Comparison of ENCODE assay signal across 20 cellular contexts in genomic region chr17:44001461-44001920, GRCh38. TPM values are rescaled to one million over a fixed set of nuclear protein-coding genes. Genes with fewer than 3 reads are reported as not detected.
DNase-seq lines count a peak whose midpoint lies in the region; ATAC-seq and TF ChIP-seq lines count a peak whose summit lies in the region.
"Had no signal": no experiment of that assay in that cellular context is flagged by ENCODE, and none has a peak within 500 bp of the region (broad histone marks: within the 10 kb centered on the region; RNA-seq: fewer than 3 reads in every experiment).

No MANE protein-coding gene starts in this region.

- H3K14ac ChIP-seq in IMR-90 (replicated peaks; ENCODE audit: low read depth, low read length), result no peak overlapping the region

- H2BK120ac ChIP-seq in IMR-90 (ENCODE audit: low read depth, low read length), result peak overlapping the region; percentile 85; the same call in 1 of the 2 replicates

- H3K4ac ChIP-seq in IMR-90 (ENCODE audit: low read depth, low read length), result peak overlapping the region; percentile 90

- no peak for TF ChIP-seq RAD21 in IMR-90 (IDR thresholded peaks at IDR 0.05; ENCODE audit: low read length)

- peak overlapping the region; percentile 65 for H3K27ac Mint-ChIP-seq in activated CD4-positive, alpha-beta T cell treated with anti-CD3 and anti-CD28 coated beads for 36 hours
- H3K27ac Mint-ChIP-seq in type B pancreatic cell, result no peak overlapping the region
- H3K27ac Mint-ChIP-seq: GM23338 had no signal

- H3K79me1 ChIP-seq in IMR-90 (ENCODE audit: low read depth in 1 of 2, low read length in 2 of 2), result no peaks in the 10 kb centered on the region

- H3K27me3 Mint-ChIP-seq in activated CD4-positive, alpha-beta T cell treated with anti-CD3 and anti-CD28 coated beads for 36 hours, result peaks cover 21% of the 10 kb centered on the region
- H3K27me3 Mint-ChIP-seq in type B pancreatic cell, result peaks cover 60% of the 10 kb centered on the region

- H2AFZ ChIP-seq in IMR-90 (replicated peaks; ENCODE audit: low read length, poor library complexity), result peak overlapping the region; percentile 21
- H2AFZ ChIP-seq: GM23338, PC-9 had no signal

- POLR2A ChIA-PET in activated CD4-positive, alpha-beta T cell treated with anti-CD3 and anti-CD28 coated beads for 36 hours (lab: Charles Lee), result no interaction called here
- POLR2A ChIA-PET in IMR-90 (lab: Charles Lee; ENCODE audit: unreplicated experiment) (no interaction called here), GM10248 (lab: Yijun Ruan, JAX) (no interaction called here)

- no peak for ATAC-seq in activated CD4-positive, alpha-beta T cell treated with anti-CD3 and anti-CD28 coated beads for 36 hours
- ATAC-seq in IMR-90 (ENCODE audit: low read depth) (no peak), left lobe of liver (peak; percentile 68), SK-N-SH treated with all-trans-retinoic acid at 6 μM for 48 hours (no peak), GM21526 (IDR thresholded peaks at IDR 0.05; ENCODE audit: low FRiP score, unreplicated experiment) (no peak)
- ATAC-seq: GM23338 had no signal

- H4K91ac ChIP-seq in IMR-90 (ENCODE audit: insufficient read depth, low read depth, low read length), result no peak overlapping the region; the same call in 1 of the 2 replicates

- H3K4me2 ChIP-seq in IMR-90 (ENCODE audit: low read depth, low read length), result no peak overlapping the region
- H3K4me2 ChIP-seq: GM23338, KMS-11, PC-9 had no signal

- no peak overlapping the region; the same call in 1 of the 2 replicates for H2BK20ac ChIP-seq in IMR-90 (ENCODE audit: low read depth, low read length)

- peak overlapping the region; percentile 21 to 86; a peak in 3 of 4 replicates for H4K8ac ChIP-seq in IMR-90 (ENCODE audit: low read depth in 2 of 2, low read length in 2 of 2)

- in situ Hi-C loops in IMR-90 (cut with MboI; ENCODE audit: low sequenced_read_pairs), result loop anchor here (5.0 kb wide), 1 partner anchor 59 kb away; the partner anchor contains the start of gene PPY

- intact Hi-C loops in activated CD4-positive, alpha-beta T cell treated with anti-CD3 and anti-CD28 coated beads for 36 hours (cut with DNase I, micrococcal nuclease), result no loop called here
- intact Hi-C loops in IMR-90 (cut with micrococcal nuclease), result no loop called here

- H3K9ac ChIP-seq in IMR-90 (ENCODE audit: low read depth, low read length), result no peak overlapping the region
- H3K9ac ChIP-seq: KMS-11 had no signal

- H3K36me3 ChIP-seq in IMR-90 (ENCODE audit: control insufficient read depth, insufficient read depth, low read length), result no peaks in the 10 kb centered on the region
- H3K36me3 ChIP-seq: MG63 had no signal

- H3K27me3 ChIP-seq in IMR-90 (ENCODE audit: control insufficient read depth, insufficient read depth, low read length), result peaks cover 3% of the 10 kb centered on the region; the same call in 1 of the 2 replicates
- H3K27me3 ChIP-seq: MG63 had no signal

- no peaks in the 10 kb centered on the region for H3K9me3 Mint-ChIP-seq in activated CD4-positive, alpha-beta T cell treated with anti-CD3 and anti-CD28 coated beads for 36 hours (ENCODE audit: low read depth)
- H3K9me3 Mint-ChIP-seq in type B pancreatic cell, result no peaks in the 10 kb centered on the region
- H3K9me3 Mint-ChIP-seq: GM23338 had no signal

- no peaks in the 10 kb centered on the region for H4K20me1 ChIP-seq in IMR-90 (ENCODE audit: insufficient read depth, low read length)

- H3K56ac ChIP-seq in IMR-90 (ENCODE audit: extremely low read depth, insufficient read depth, low read length), result no peak overlapping the region

- no peak overlapping the region for H3K4me3 Mint-ChIP-seq in activated CD4-positive, alpha-beta T cell treated with anti-CD3 and anti-CD28 coated beads for 36 hours
- H3K4me3 Mint-ChIP-seq in type B pancreatic cell, result peak overlapping the region; percentile 25
- H3K4me3 Mint-ChIP-seq: GM23338 had no signal

- H3K4me1 ChIP-seq in IMR-90 (ENCODE audit: control insufficient read depth, insufficient read depth, low read length), result peaks cover 8% of the 10 kb centered on the region

- H3K9me3 ChIP-seq in IMR-90 (ENCODE audit: control insufficient read depth, insufficient read depth, low read length), result no peaks in the 10 kb centered on the region
- H3K9me3 ChIP-seq: MG63 had no signal

- H3K27ac ChIP-seq in IMR-90 (ENCODE audit: insufficient read depth, low read length), result no peak overlapping the region; the same call in 1 of the 2 replicates
- H3K27ac ChIP-seq: 22Rv1, HL-60, KMS-11 had no signal

- peak overlapping the region; percentile 18 for H2AK9ac ChIP-seq in IMR-90 (replicated peaks; ENCODE audit: low read depth, low read length, poor library complexity)

- no peak overlapping the region for H3K4me3 ChIP-seq in IMR-90 (ENCODE audit: insufficient read depth, low read depth, low read length)
- H3K4me3 ChIP-seq: GM23338, MG63, PC-9 had no signal

- WGBS in IMR-90 (ENCODE audit: extremely low coverage in 2 of 2, insufficient read length in 1 of 2), 2 experiments, result no CpG with 5 or more reads among the region's 2 CpGs

- H3K4me1 Mint-ChIP-seq in activated CD4-positive, alpha-beta T cell treated with anti-CD3 and anti-CD28 coated beads for 36 hours, result peaks cover 7% of the 10 kb centered on the region
- H3K4me1 Mint-ChIP-seq in type B pancreatic cell (ENCODE audit: unreplicated experiment), result peaks cover 6% of the 10 kb centered on the region
- H3K4me1 Mint-ChIP-seq: GM23338 had no signal

- TF ChIP-seq CTCF in IMR-90 (conservative IDR thresholded peaks at IDR 0.05; ENCODE audit: low read depth, low read length) (no peak), type B pancreatic cell (conservative IDR thresholded peaks at IDR 0.05) (no peak), GM10248 (IDR thresholded peaks at IDR 0.05; ENCODE audit: control extremely low read depth, extremely low read depth, low read depth, missing control alignments) (no peak)

- peaks cover 6% of the 10 kb centered on the region for H3K9me1 ChIP-seq in IMR-90 (ENCODE audit: insufficient read depth, low read length)

- H2AK5ac ChIP-seq in IMR-90 (ENCODE audit: low read depth, low read length), result no peak overlapping the region

- TF ChIP-seq POLR2A in IMR-90 (IDR thresholded peaks at IDR 0.05; ENCODE audit: low read depth, low read length), result no peak

- DNase-seq in activated CD4-positive, alpha-beta T cell treated with anti-CD3 and anti-CD28 coated beads for 36 hours, result no peak
- no peak for DNase-seq in activated CD4-positive, alpha-beta T cell treated with anti-CD3 and anti-CD28 coated beads for 48 hours
- DNase-seq in IMR-90 (no peak), left lobe of liver (ENCODE audit: low spot score) (peak; percentile 94), type B pancreatic cell (ENCODE audit: extremely low spot score, unreplicated experiment) (no peak), GM10248 (ENCODE audit: extremely low spot score) (no peak)
- DNase-seq: C1 segment of cervical spinal cord, GDM1, MG63, NCI-H1105, NCI-H187, NCI-H446, PC-9, Right ventricle myocardium superior had no signal

- BruUV-seq in IMR-90 (replicated peaks; lab: Mats Ljungman, UMichigan), result no TSS peak

- CTCF ChIA-PET in activated CD4-positive, alpha-beta T cell treated with anti-CD3 and anti-CD28 coated beads for 36 hours (lab: Charles Lee), result interaction anchor here (2.0 kb wide), 1 partner anchor 58 kb away, joined by 8 read pairs; no protein-coding TSS in a partner anchor
- CTCF ChIA-PET in IMR-90 (lab: Yijun Ruan, JAX) (no interaction called here), GM10248 (lab: Yijun Ruan, JAX) (interaction anchor here (8.9 kb wide), 1 partner anchor 57 kb away, joined by 67 read pairs; the partner anchor contains the start of gene PPY)

- H4K5ac ChIP-seq in IMR-90 (ENCODE audit: low read depth, low read length), result no peak overlapping the region

- no peak overlapping the region for H3K18ac ChIP-seq in IMR-90 (ENCODE audit: low read depth, low read length)

- H3K23ac ChIP-seq in IMR-90 (ENCODE audit: low read depth, low read length), result no peak overlapping the region

- H2BK5ac ChIP-seq in IMR-90 (ENCODE audit: low read depth, low read length, poor library complexity, severe bottlenecking), result no peak overlapping the region

- dilution Hi-C loops in IMR-90 (cut with HindIII; ENCODE audit: low sequenced_read_pairs, unreplicated experiment), result no loop called here

- H3K36me3 Mint-ChIP-seq in activated CD4-positive, alpha-beta T cell treated with anti-CD3 and anti-CD28 coated beads for 36 hours (ENCODE audit: low read depth), result no peaks in the 10 kb centered on the region
- H3K36me3 Mint-ChIP-seq in type B pancreatic cell, result no peaks in the 10 kb centered on the region

- no peak overlapping the region for H2BK15ac ChIP-seq in IMR-90 (ENCODE audit: low read depth, low read length)

TF ChIP-seq in SK-N-SH treated with all-trans-retinoic acid at 6 μM for 48 hours, 23 proteins besides CTCF, POLR2A, EP300 and RAD21 (continues in another document):
- TF ChIP-seq OSR1 (CRISPR knock-in tag; IDR thresholded peaks at IDR 0.05), result no peak

RNA-seq across cellular contexts. Expression of gene NAGS, which starts 2.9 kb away (rescaled TPM):
- 1 to 10 TPM; 1.3 to 1.5 TPM for total RNA-seq in activated CD4-positive, alpha-beta T cell treated with anti-CD3 and anti-CD28 coated beads for 36 hours
- total RNA-seq in IMR-90 (2012; rRNA removed) (0.28 and 0.54 TPM in 2 replicates), left lobe of liver (51.3 TPM), type B pancreatic cell (ENCODE audit: low replicate concordance) (1.9 and 2.1 TPM in 2 replicates)
- 0.92 and 0.99 TPM in 2 replicates for polyA plus RNA-seq in IMR-90 (2012; rRNA removed)
- 0.73 and 1.1 TPM in 2 replicates for polyA plus RNA-seq in IMR-90 (2012; cell fraction: cytosol; rRNA removed)
- polyA plus RNA-seq in IMR-90 (2012; cell fraction: nucleus; rRNA removed; ENCODE audit: low replicate concordance), result 0.42 and 0.74 TPM in 2 replicates

RNA-seq across cellular contexts. Expression of gene TMEM101, which starts 13.3 kb away (rescaled TPM):
- 10 to 100 TPM; 17.6 to 22.7 TPM for total RNA-seq in activated CD4-positive, alpha-beta T cell treated with anti-CD3 and anti-CD28 coated beads for 36 hours
- 36.6 and 42.5 TPM in 2 replicates for total RNA-seq in IMR-90 (2012; rRNA removed)
- polyA plus RNA-seq in IMR-90 (2012; rRNA removed), result 30.7 and 34.4 TPM in 2 replicates
- polyA plus RNA-seq in IMR-90 (2012; cell fraction: cytosol; rRNA removed), result 31.0 and 46.5 TPM in 2 replicates
- 15.8 and 29.9 TPM in 2 replicates for polyA plus RNA-seq in IMR-90 (2012; cell fraction: nucleus; rRNA removed; ENCODE audit: low replicate concordance)
- 14.4 TPM for total RNA-seq in left lobe of liver
- total RNA-seq in type B pancreatic cell (ENCODE audit: low replicate concordance), result 33.8 and 34.4 TPM in 2 replicates

RNA-seq across cellular contexts. Expression of gene PYY, which starts 47.8 kb away (rescaled TPM):
- total RNA-seq in activated CD4-positive, alpha-beta T cell treated with anti-CD3 and anti-CD28 coated beads for 36 hours, result not detected
- total RNA-seq in IMR-90 (2012; rRNA removed), result not detected in 2 replicates
- not detected in 2 replicates for polyA plus RNA-seq in IMR-90 (2012; rRNA removed)
- 0.04 and 0.26 TPM in 2 replicates for polyA plus RNA-seq in IMR-90 (2012; cell fraction: cytosol; rRNA removed)
- polyA plus RNA-seq in IMR-90 (2012; cell fraction: nucleus; rRNA removed; ENCODE audit: low replicate concordance), result 0.29 TPM in 1 of 2 replicates, not detected in the other
- not detected for total RNA-seq in left lobe of liver
- total RNA-seq in type B pancreatic cell (ENCODE audit: low replicate concordance), result 2.3 and 3.5 TPM in 2 replicates
- total RNA-seq: PC-9, Right ventricle myocardium superior had no signal

RNA-seq across cellular contexts. Expression of gene PPY, which starts 59.2 kb away (rescaled TPM):
- not detected for total RNA-seq in activated CD4-positive, alpha-beta T cell treated with anti-CD3 and anti-CD28 coated beads for 36 hours
- not detected in 2 replicates for total RNA-seq in IMR-90 (2012; rRNA removed)
- not detected in 2 replicates for polyA plus RNA-seq in IMR-90 (2012; rRNA removed)
- not detected in 2 replicates for polyA plus RNA-seq in IMR-90 (2012; cell fraction: cytosol; rRNA removed)
- polyA plus RNA-seq in IMR-90 (2012; cell fraction: nucleus; rRNA removed; ENCODE audit: low replicate concordance), result not detected in 2 replicates
- not detected for total RNA-seq in left lobe of liver
- total RNA-seq in type B pancreatic cell (ENCODE audit: low replicate concordance), result 29.8 and 65.9 TPM in 2 replicates
- total RNA-seq: GM23338, PC-9, Right ventricle myocardium superior had no signal

Comparison
In these comparisons a context has a peak if more than half of its experiments do, and no peak if none do; other contexts are left out.
1. RNA of gene NAGS, which starts 2.9 kb away (total RNA-seq): 51.3 TPM in left lobe of liver (single experiment); 1.9 to 2.1 TPM in type B pancreatic cell, 1.3 to 1.5 TPM in activated CD4-positive, alpha-beta T cell treated with anti-CD3 and anti-CD28 coated beads for 36 hours and 0.28 to 0.54 TPM in IMR-90; every median in the first group is over 10 times any median in the second.